Comparison of ENCODE assay signal across 1 cellular context in the genomic region with DNA sequence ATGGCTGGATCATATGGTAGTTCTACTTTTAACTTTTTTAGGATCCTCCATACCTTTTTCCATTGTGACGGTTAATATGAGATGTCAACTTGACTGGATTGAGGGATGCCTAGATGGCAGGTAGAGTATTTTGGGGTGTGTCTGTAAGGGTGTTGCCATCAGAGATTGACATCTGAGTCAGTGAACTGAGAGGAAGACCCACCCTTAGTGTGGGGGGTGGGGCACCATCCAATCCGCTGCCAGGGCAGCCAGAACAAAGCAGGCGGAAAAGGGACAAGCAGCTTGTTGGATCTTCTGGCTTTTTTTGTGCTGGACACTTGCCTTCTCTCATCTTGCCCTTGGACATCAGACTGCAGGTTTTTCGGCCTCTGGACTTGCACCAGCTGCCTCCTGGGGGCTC.
TF ChIP-seq lines count a peak whose summit lies in the region.

No MANE protein-coding gene starts in this region.

TF ChIP-seq in H1, 55 proteins besides CTCF, POLR2A, EP300 and RAD21 (continued from another document):
- TF ChIP-seq RXRA (IDR thresholded peaks at IDR 0.05; ENCODE audit: insufficient read depth, low read depth, low read length) (no peak), EGR1 (IDR thresholded peaks at IDR 0.05; ENCODE audit: borderline replicate concordance, low read depth, low read length) (no peak), SP1 (IDR thresholded peaks at IDR 0.05; ENCODE audit: low read depth, low read length) (no peak), TAF1 (IDR thresholded peaks at IDR 0.05; ENCODE audit: low read depth, low read length) (no peak), PHF8 (conservative IDR thresholded peaks at IDR 0.05; ENCODE audit: low read depth, low read length) (no peak), TEAD4 (IDR thresholded peaks at IDR 0.05; ENCODE audit: low read depth, low read length) (no peak), GABPA (IDR thresholded peaks at IDR 0.05; ENCODE audit: borderline replicate concordance, insufficient read depth, low read length) (no peak), CBX5 (IDR thresholded peaks at IDR 0.05; ENCODE audit: low read depth, low read length) (no peak), SIX5 (IDR thresholded peaks at IDR 0.05; ENCODE audit: low read depth, low read length) (no peak), BCL11A (IDR thresholded peaks at IDR 0.05; ENCODE audit: low read depth in 2 of 2, low read length in 2 of 2) (no peak), NANOG (IDR thresholded peaks at IDR 0.05; ENCODE audit: insufficient read depth, low read depth, low read length, poor library complexity, severe bottlenecking) (no peak)
